Comparison of ENCODE assay signal across 9 cellular contexts in the genomic region with DNA sequence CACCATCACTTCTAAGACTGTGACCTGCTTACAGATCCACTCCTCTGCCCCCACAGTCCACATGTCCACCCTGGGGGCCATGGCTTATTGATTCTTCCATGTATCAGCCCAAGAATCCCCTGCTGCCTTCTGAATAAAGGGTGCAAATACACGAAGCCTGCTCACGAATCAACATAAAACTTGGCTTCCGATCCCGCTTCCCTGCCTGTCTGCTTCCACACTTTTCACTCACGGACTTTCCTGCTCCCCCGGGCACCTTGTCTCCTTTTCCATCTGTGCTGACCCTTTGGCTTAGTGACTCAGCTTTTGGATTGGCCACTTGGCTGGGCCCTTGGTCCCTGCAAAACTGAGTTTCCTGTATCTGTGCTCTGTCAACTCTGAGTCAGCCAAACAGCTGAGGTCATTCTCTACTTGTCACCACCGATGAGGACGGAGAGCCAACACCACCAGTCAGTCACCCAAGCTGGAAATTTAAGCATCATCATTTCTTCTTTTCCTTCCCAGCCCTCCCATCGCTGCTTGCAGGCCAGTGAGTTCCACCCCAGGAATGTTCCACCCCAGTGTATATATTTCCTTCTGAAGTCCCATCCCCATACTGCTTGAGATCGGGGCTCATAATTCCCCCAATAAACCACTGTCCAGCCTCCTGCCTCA. TPM values are rescaled to one million over a fixed set of nuclear protein-coding genes. Genes with fewer than 3 reads are reported as not detected.
A peak's percentile ranks its signal among the peaks of the same experiment; 100 is the strongest.
DNase-seq lines count a peak whose midpoint lies in the region; ATAC-seq and TF ChIP-seq lines count a peak whose summit lies in the region.
"Had no signal": no experiment of that assay in that cellular context is flagged by ENCODE, and none has a peak within 500 bp of the region (broad histone marks: within the 10 kb centered on the region; RNA-seq: fewer than 3 reads in every experiment).

No MANE protein-coding gene starts in this region.

- CTCF ChIA-PET in MCF 10A (lab: Yijun Ruan, JAX) = interaction anchor here (0.6 to 1.1 kb wide), 3 partner anchors 13 to 197 kb away, joined by 3 read pairs; no protein-coding TSS in a partner anchor

- no peak for ATAC-seq in naive thymus-derived CD8-positive, alpha-beta T cell
- no peak for ATAC-seq in stimulated activated naive B cell treated with anti-CD40 and anti-IgM and Interleukin-4, amounts not matched to agents 10 μg/mL and 1 μg/mL and 100 μg/mL, for 72 hours (replicated peaks)

- peaks cover 15% of the 10 kb centered on the region for H3K4me1 Mint-ChIP-seq in MCF 10A (ENCODE audit: insufficient read depth, unreplicated experiment)
- peaks cover 0 to 2% (median 0%) of the 10 kb centered on the region in 4 donors for H3K4me1 Mint-ChIP-seq in naive thymus-derived CD8-positive, alpha-beta T cell
- peaks cover 5 to 6% of the 10 kb centered on the region in 2 donors for H3K4me1 Mint-ChIP-seq in stimulated activated naive B cell treated with anti-CD40 and anti-IgM and Interleukin-4, amounts not matched to agents 10 μg/mL and 1 μg/mL and 100 μg/mL, for 72 hours

- intact Hi-C loops in MCF 10A (cut with micrococcal nuclease) = no loop called here

- no peaks in the 10 kb centered on the region for H3K36me3 ChIP-seq in kidney epithelial cell (ENCODE audit: control insufficient read depth, insufficient read depth, low read length)

- no peaks in the 10 kb centered on the region for H3K27me3 ChIP-seq in kidney epithelial cell (ENCODE audit: control insufficient read depth, insufficient read depth, low read length)

- TF ChIP-seq CTCF in MCF 10A (IDR thresholded peaks at IDR 0.05; ENCODE audit: unreplicated experiment) (no peak), kidney epithelial cell (IDR thresholded peaks at IDR 0.05; ENCODE audit: insufficient read depth, low read length, poor library complexity, severe bottlenecking) (no peak)

- no peak overlapping the region for H3K4me3 ChIP-seq in kidney epithelial cell (ENCODE audit: low read depth, low read length)

- no peaks in the 10 kb centered on the region for H3K9me3 Mint-ChIP-seq in MCF 10A (ENCODE audit: unreplicated experiment)
- H3K9me3 Mint-ChIP-seq in naive thymus-derived CD8-positive, alpha-beta T cell = no peaks in the 10 kb centered on the region
- H3K9me3 Mint-ChIP-seq in stimulated activated naive B cell treated with anti-CD40 and anti-IgM and Interleukin-4, amounts not matched to agents 10 μg/mL and 1 μg/mL and 100 μg/mL, for 72 hours = no peaks in the 10 kb centered on the region

- no peak overlapping the region for H3K4me3 Mint-ChIP-seq in MCF 10A (ENCODE audit: unreplicated experiment)
- no peak overlapping the region for H3K4me3 Mint-ChIP-seq in naive thymus-derived CD8-positive, alpha-beta T cell
- H3K4me3 Mint-ChIP-seq in stimulated activated naive B cell treated with anti-CD40 and anti-IgM and Interleukin-4, amounts not matched to agents 10 μg/mL and 1 μg/mL and 100 μg/mL, for 72 hours = no peak overlapping the region

- no peaks in the 10 kb centered on the region for H3K36me3 Mint-ChIP-seq in MCF 10A (ENCODE audit: insufficient read depth, unreplicated experiment)
- peaks cover 0 to 6% (median 0%) of the 10 kb centered on the region in 3 donors for H3K36me3 Mint-ChIP-seq in naive thymus-derived CD8-positive, alpha-beta T cell
- peaks cover 0 to 2% of the 10 kb centered on the region in 2 donors for H3K36me3 Mint-ChIP-seq in stimulated activated naive B cell treated with anti-CD40 and anti-IgM and Interleukin-4, amounts not matched to agents 10 μg/mL and 1 μg/mL and 100 μg/mL, for 72 hours

- no peaks in the 10 kb centered on the region for H3K27me3 Mint-ChIP-seq in MCF 10A (ENCODE audit: insufficient read depth, unreplicated experiment)
- H3K27me3 Mint-ChIP-seq in naive thymus-derived CD8-positive, alpha-beta T cell = peaks cover 2 to 19% (median 7%) of the 10 kb centered on the region in 5 donors
- no peaks in the 10 kb centered on the region for H3K27me3 Mint-ChIP-seq in stimulated activated naive B cell treated with anti-CD40 and anti-IgM and Interleukin-4, amounts not matched to agents 10 μg/mL and 1 μg/mL and 100 μg/mL, for 72 hours

- no TSS peak for BruUV-seq in MCF 10A (replicated peaks; lab: Mats Ljungman, UMichigan)

- POLR2A ChIA-PET in MCF 10A (lab: Yijun Ruan, JAX) = interaction anchor here (0.7 to 0.9 kb wide), 2 partner anchors 8 to 148 kb away, joined by 3 to 4 read pairs; no protein-coding TSS in a partner anchor
- POLR2A ChIA-PET in naive thymus-derived CD8-positive, alpha-beta T cell (lab: Charles Lee) = interaction anchor here (1.3 kb wide), 1 partner anchor 68 kb away, joined by 3 read pairs; no protein-coding TSS in a partner anchor

- no peak overlapping the region for H3K27ac Mint-ChIP-seq in MCF 10A (ENCODE audit: low read depth, unreplicated experiment)
- H3K27ac Mint-ChIP-seq in naive thymus-derived CD8-positive, alpha-beta T cell = peak overlapping the region in 1 of 10 donors; percentile 26
- H3K27ac Mint-ChIP-seq in stimulated activated naive B cell treated with anti-CD40 and anti-IgM and Interleukin-4, amounts not matched to agents 10 μg/mL and 1 μg/mL and 100 μg/mL, for 72 hours = no peak overlapping the region

- DNase-seq in SIG-M5 treated with dmso at 0.1 percent for 504 hours (lab: John Stamatoyannopoulos, UW; ENCODE audit: unreplicated experiment) = peak; percentile 13
- DNase-seq in SIG-M5 (lab: John Stamatoyannopoulos, UW) = no peak
- DNase-seq in MCF 10A (ENCODE audit: unreplicated experiment) = peak; percentile 63
- peak; percentile 67 for DNase-seq in kidney epithelial cell (ENCODE audit: low read depth)
- DNase-seq in ureter (ENCODE audit: low spot score) = peak; percentile 53
- DNase-seq in naive thymus-derived CD8-positive, alpha-beta T cell = no peak
- DNase-seq in stimulated activated naive B cell treated with anti-CD40 and anti-IgM and Interleukin-4, amounts not matched to agents 10 μg/mL and 1 μg/mL and 100 μg/mL, for 72 hours = no peak
- DNase-seq in amygdala (lab: John Stamatoyannopoulos, UW) = no peak
- DNase-seq: activated naive CD4-positive, alpha-beta T cell had no signal

RNA-seq across cellular contexts. Expression of gene USP12, which starts 11.4 kb away (rescaled TPM):
- total RNA-seq in MCF 10A (2022) (20.6 and 21.7 TPM in 2 replicates), kidney epithelial cell (13.8 and 17.5 TPM in 2 replicates), ureter (25.5 TPM)
- total RNA-seq in naive thymus-derived CD8-positive, alpha-beta T cell = 10 to 100 TPM; 28.6 to 33.0 TPM
- 10 to 100 TPM in 2 of 3 donors, 1 to 10 TPM in 1; 9.3 to 17.4 (median 14.7) TPM for polyA plus RNA-seq in naive thymus-derived CD8-positive, alpha-beta T cell

Comparison
In these comparisons a context has a peak if more than half of its experiments do, and no peak if none do; other contexts are left out.
1. DNase-seq: peak in SIG-M5 treated with dmso at 0.1 percent for 504 hours (single experiment), MCF 10A (single experiment), kidney epithelial cell (single experiment) and ureter (single experiment); none in SIG-M5 (single experiment), naive thymus-derived CD8-positive, alpha-beta T cell (0 of 10), stimulated activated naive B cell treated with anti-CD40 and anti-IgM and Interleukin-4, amounts not matched to agents 10 μg/mL and 1 μg/mL and 100 μg/mL, for 72 hours (single experiment) and amygdala (0 of 56).